Comparison of ENCODE assay signal across 1 cellular context in genomic region chr1:65615859-65616258, GRCh38.
TF ChIP-seq lines count a peak whose summit lies in the region.

No MANE protein-coding gene starts in this region.

TF ChIP-seq in IMR-90, 13 proteins besides CTCF, POLR2A, EP300 and RAD21 (continued from another document):
- TF ChIP-seq ELK1 (IDR thresholded peaks at IDR 0.05; ENCODE audit: borderline replicate concordance, low read depth, low read length): no peak
- no peak for TF ChIP-seq BHLHE40 (IDR thresholded peaks at IDR 0.05; ENCODE audit: low read depth, low read length)
